16 cellular contexts compared by ENCODE assay signal in the genomic region with DNA sequence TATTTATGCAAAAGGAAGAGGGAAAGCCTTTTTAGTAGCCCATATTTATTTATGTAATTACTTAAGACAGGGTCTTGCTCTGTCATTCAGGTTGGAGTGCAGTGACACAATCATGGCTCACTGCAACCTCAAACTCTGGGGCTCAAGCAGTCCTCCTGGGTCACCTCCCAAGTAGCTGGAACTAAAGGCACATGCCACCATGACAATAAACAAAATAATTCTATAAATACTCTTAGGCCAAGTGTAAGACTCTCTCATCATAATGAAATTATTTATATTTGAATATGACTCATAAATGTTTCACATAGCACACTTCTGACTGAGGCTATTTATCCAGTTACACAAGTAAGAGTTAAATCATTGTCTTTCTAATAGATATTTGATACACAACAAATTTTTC.
DNase-seq lines count a peak whose midpoint lies in the region; ATAC-seq and TF ChIP-seq lines count a peak whose summit lies in the region.
"Had no signal": no experiment of that assay in that cellular context is flagged by ENCODE, and none has a peak within 500 bp of the region (broad histone marks: within the 10 kb centered on the region; RNA-seq: fewer than 3 reads in every experiment).

No MANE protein-coding gene starts in this region.

- intact Hi-C loops in naive thymus-derived CD4-positive, alpha-beta T cell (cut with micrococcal nuclease) = no loop called here

- no peak for TF ChIP-seq CTCF in RWPE1 (conservative IDR thresholded peaks at IDR 0.05; ENCODE audit: low read depth)
- TF ChIP-seq CTCF in smooth muscle cell (IDR thresholded peaks at IDR 0.05; ENCODE audit: borderline replicate concordance, insufficient read depth, poor library complexity, severe bottlenecking) = no peak

- no peaks in the 10 kb centered on the region for H3K4me1 ChIP-seq in naive thymus-derived CD4-positive, alpha-beta T cell (ENCODE audit: control insufficient read depth in 2 of 2, insufficient read depth in 2 of 2, low read length in 2 of 2)
- H3K4me1 ChIP-seq in smooth muscle cell (ENCODE audit: low read depth) = no peaks in the 10 kb centered on the region

- no peak overlapping the region for H3K27ac ChIP-seq in RWPE1
- H3K27ac ChIP-seq in naive thymus-derived CD4-positive, alpha-beta T cell (ENCODE audit: low read depth, low read length) = no peak overlapping the region
- no peak overlapping the region for H3K27ac ChIP-seq in smooth muscle cell (ENCODE audit: low read depth)
- H3K27ac ChIP-seq: 22Rv1 had no signal

- H3K79me2 ChIP-seq in smooth muscle cell (ENCODE audit: low read depth) = no peaks in the 10 kb centered on the region

- H3K36me3 ChIP-seq in naive thymus-derived CD4-positive, alpha-beta T cell (ENCODE audit: control insufficient read depth in 2 of 3, insufficient read depth in 3 of 3, low read length in 3 of 3) = no peaks in the 10 kb centered on the region
- H3K36me3 ChIP-seq in smooth muscle cell (ENCODE audit: low read depth) = no peaks in the 10 kb centered on the region

- H3K4me2 ChIP-seq in smooth muscle cell = no peak overlapping the region

- no peaks in the 10 kb centered on the region for H3F3A ChIP-seq in smooth muscle cell (ENCODE audit: low read depth)

- H3K4me3 ChIP-seq in naive thymus-derived CD4-positive, alpha-beta T cell (ENCODE audit: low read length) = no peak overlapping the region
- H3K4me3 ChIP-seq in smooth muscle cell = no peak overlapping the region

- no peak overlapping the region for H3K4me3 Mint-ChIP-seq in naive thymus-derived CD4-positive, alpha-beta T cell

- no peak overlapping the region for H3K9ac ChIP-seq in smooth muscle cell (ENCODE audit: low read depth)

- H3K27ac Mint-ChIP-seq in naive thymus-derived CD4-positive, alpha-beta T cell = no peak overlapping the region

- no peaks in the 10 kb centered on the region for H3K27me3 ChIP-seq in naive thymus-derived CD4-positive, alpha-beta T cell (ENCODE audit: control insufficient read depth in 2 of 2, insufficient read depth in 2 of 2, low read length in 2 of 2)
- no peaks in the 10 kb centered on the region for H3K27me3 ChIP-seq in smooth muscle cell (ENCODE audit: low read depth)

- DNase-seq in DMS53 (lab: John Stamatoyannopoulos, UW) (peak; percentile 19), DMS53 treated with DMSO at 0.1 percent for 48 hours (lab: John Stamatoyannopoulos, UW; ENCODE audit: unreplicated experiment) (no peak), RWPE1 (ENCODE audit: low spot score) (peak; percentile 7), fibroblast of gingiva (ENCODE audit: low read depth) (peak; percentile 49), NCI-H748 (lab: John Stamatoyannopoulos, UW; ENCODE audit: unreplicated experiment) (no peak), smooth muscle cell (lab: John Stamatoyannopoulos, UW; ENCODE audit: unreplicated experiment) (no peak)
- no peak for DNase-seq in naive thymus-derived CD4-positive, alpha-beta T cell
- DNase-seq: NCI-H1048, NCI-H1694, NCI-H2107, NCI-H345, NCI-H748 treated with DMSO at 0.1 percent for 48 hours, RPMI8226 had no signal

- peaks cover 0 to 27% (median 2%) of the 10 kb centered on the region in 11 donors for H3K9me3 Mint-ChIP-seq in naive thymus-derived CD4-positive, alpha-beta T cell

- POLR2A ChIA-PET in RWPE1 (lab: Yijun Ruan, JAX; ENCODE audit: low non-redundant PET) = no interaction called here
- POLR2A ChIA-PET in naive thymus-derived CD4-positive, alpha-beta T cell (lab: Charles Lee) = no interaction called here

- H3K27me3 Mint-ChIP-seq in naive thymus-derived CD4-positive, alpha-beta T cell = no peaks in the 10 kb centered on the region

- H3K36me3 Mint-ChIP-seq in naive thymus-derived CD4-positive, alpha-beta T cell = no peaks in the 10 kb centered on the region

- no peaks in the 10 kb centered on the region for H3K4me1 Mint-ChIP-seq in naive thymus-derived CD4-positive, alpha-beta T cell

- no peak for ATAC-seq in GM18520 (IDR thresholded peaks at IDR 0.05; ENCODE audit: unreplicated experiment)
- no peak for ATAC-seq in naive thymus-derived CD4-positive, alpha-beta T cell
- ATAC-seq: HCT116 had no signal

- no peak overlapping the region for H2AFZ ChIP-seq in smooth muscle cell (ENCODE audit: low read depth)

- H4K20me1 ChIP-seq in smooth muscle cell (ENCODE audit: low read depth) = no peaks in the 10 kb centered on the region

- H3K9me3 ChIP-seq in naive thymus-derived CD4-positive, alpha-beta T cell (ENCODE audit: control insufficient read depth in 2 of 3, low read length in 3 of 3) = no peaks in the 10 kb centered on the region
- no peaks in the 10 kb centered on the region for H3K9me3 ChIP-seq in smooth muscle cell (replicated peaks; ENCODE audit: low read depth)

- CTCF ChIA-PET in RWPE1 (lab: Yijun Ruan, JAX) = no interaction called here
- CTCF ChIA-PET in naive thymus-derived CD4-positive, alpha-beta T cell (lab: Charles Lee) = no interaction called here

Comparison
In these comparisons a context has a peak if more than half of its experiments do, and no peak if none do; other contexts are left out.
1. DNase-seq: peak in DMS53 (single experiment), RWPE1 (single experiment) and fibroblast of gingiva (single experiment); none in DMS53 treated with DMSO at 0.1 percent for 48 hours (single experiment), naive thymus-derived CD4-positive, alpha-beta T cell (0 of 9), NCI-H748 (single experiment) and smooth muscle cell (single experiment).